31 cellular contexts compared by ENCODE assay signal in the genomic region with DNA sequence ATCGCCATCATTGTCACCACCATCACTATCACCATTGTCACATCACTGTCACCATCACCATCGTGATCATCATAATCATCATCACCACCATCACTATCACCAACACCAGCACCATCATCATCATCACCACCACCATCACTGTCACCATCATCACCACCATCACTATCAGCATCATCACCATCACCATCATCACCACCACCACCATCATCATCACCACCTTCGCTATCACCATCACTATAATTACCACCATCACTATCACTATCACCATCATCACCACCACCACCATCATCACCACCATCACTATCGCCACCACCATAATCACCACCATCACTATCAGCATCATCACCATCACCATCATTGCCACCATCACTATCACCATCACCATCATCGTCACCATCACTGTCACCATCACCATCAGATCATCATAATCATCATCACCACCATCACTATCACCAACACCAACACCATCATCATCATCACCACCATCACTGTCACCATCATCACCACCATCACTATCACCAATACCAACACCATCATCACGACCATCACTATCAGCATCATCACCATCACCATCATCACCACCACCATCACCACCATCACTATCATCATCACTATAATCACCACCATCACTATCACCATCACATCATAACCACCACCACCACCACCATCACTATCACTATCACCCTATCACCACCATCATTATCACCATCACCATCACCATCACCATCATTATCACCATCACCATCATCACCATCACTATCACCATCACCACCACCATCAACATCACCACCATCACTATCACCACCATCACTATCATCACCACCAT.
"Had no signal": no experiment of that assay in that cellular context is flagged by ENCODE, and none has a peak within 500 bp of the region (broad histone marks: within the 10 kb centered on the region; RNA-seq: fewer than 3 reads in every experiment).

No MANE protein-coding gene starts in this region.

- H3K27ac ChIP-seq: adrenal gland, ascending aorta, gastrocnemius medialis, left ventricle myocardium inferior, ovary, prostate gland, sigmoid colon, stomach, suprapubic skin, tibial artery had no signal

- H3K4me3 Mint-ChIP-seq: activated CD4-positive, alpha-beta T cell treated with anti-CD3 and anti-CD28 coated beads for 36 hours; activated CD8-positive, alpha-beta memory T cell treated with anti-CD3 and anti-CD28 coated beads, Interleukin-2, amount 10 ng/mL, durations not matched to agents 7 days and 5 days; activated CD8-positive, alpha-beta T cell treated with anti-CD3 and anti-CD28 coated beads, Interleukin-2, amount 10 ng/mL, durations not matched to agents 7 days and 5 days; activated naive CD4-positive, alpha-beta T cell treated with anti-CD3 and anti-CD28 coated beads for 36 hours; activated naive CD8-positive, alpha-beta T cell treated with anti-CD3 and anti-CD28 coated beads for 36 hours; stimulated activated naive B cell treated with anti-CD40 and anti-IgM and Interleukin-4, amounts not matched to agents 10 μg/mL and 1 μg/mL and 100 μg/mL, for 72 hours had no signal

- H3K27me3 ChIP-seq: adrenal gland, ascending aorta, gastrocnemius medialis, ovary, sigmoid colon, stomach, suprapubic skin, tibial artery had no signal

- H3K4me3 ChIP-seq: adrenal gland, ascending aorta, gastrocnemius medialis, left ventricle myocardium inferior, ovary, prostate gland, sigmoid colon, stomach, suprapubic skin, tibial artery had no signal

- H3K9me3 ChIP-seq: adrenal gland, ascending aorta, gastrocnemius medialis, left ventricle myocardium inferior, ovary, prostate gland, sigmoid colon, stomach, suprapubic skin, tibial artery had no signal

- ATAC-seq: activated CD4-positive, alpha-beta T cell treated with anti-CD3 and anti-CD28 coated beads for 36 hours; activated CD8-positive, alpha-beta memory T cell treated with anti-CD3 and anti-CD28 coated beads, Interleukin-2, amount 10 ng/mL, durations not matched to agents 7 days and 5 days; activated CD8-positive, alpha-beta T cell treated with anti-CD3 and anti-CD28 coated beads, Interleukin-2, amount 10 ng/mL, durations not matched to agents 7 days and 5 days; gastrocnemius medialis; stimulated activated naive B cell treated with anti-CD40 and anti-IgM and Interleukin-4, amounts not matched to agents 10 μg/mL and 1 μg/mL and 100 μg/mL, for 72 hours had no signal

- H3K36me3 ChIP-seq: adrenal gland, ascending aorta, gastrocnemius medialis, left ventricle myocardium inferior, ovary, prostate gland, sigmoid colon, stomach, suprapubic skin, tibial artery had no signal

- FAIRE-seq: colon, small intestine had no signal

- H3K4me1 ChIP-seq: adrenal gland, gastrocnemius medialis, prostate gland, sigmoid colon, suprapubic skin had no signal

- DNase-seq: activated CD4-positive, alpha-beta T cell treated with anti-CD3 and anti-CD28 coated beads for 36 hours; activated CD4-positive, CD25-positive, alpha-beta regulatory T cell; activated CD8-positive, alpha-beta memory T cell treated with anti-CD3 and anti-CD28 coated beads, Interleukin-2, amount 10 ng/mL, durations not matched to agents 7 days and 5 days; activated CD8-positive, alpha-beta T cell treated with anti-CD3 and anti-CD28 coated beads, Interleukin-2, amount 10 ng/mL, durations not matched to agents 7 days and 5 days; activated effector memory CD4-positive, alpha-beta T cell treated with anti-CD3 and anti-CD28 coated beads, Interleukin-2, amount 50 U/mL, for 16 hours; activated naive CD4-positive, alpha-beta T cell treated with anti-CD3 and anti-CD28 coated beads for 36 hours; activated naive CD8-positive, alpha-beta T cell treated with anti-CD3 and anti-CD28 coated beads for 36 hours; adrenal gland; dermis blood vessel endothelial cell; effector CD4-positive, alpha-beta T cell; erythroblast; gastrocnemius medialis; glutamatergic neuron; islet precursor cell; left ventricle myocardium inferior; mammary epithelial cell; ovary; retina; sigmoid colon; small intestine; stimulated activated CD4-positive, alpha-beta T cell treated with anti-CD3 and anti-CD28 coated beads, Interleukin-1b, Interleukin-23, amount 100 ng/mL, for 48 hours; stimulated activated CD4-positive, alpha-beta T cell treated with anti-CD3 and anti-CD28 coated beads, Interleukin-4, amount 100 ng/mL, for 4 hours; stimulated activated CD8-positive, alpha-beta memory T cell treated with anti-CD3 and anti-CD28 coated beads, Interleukin-4, amount 100 ng/mL, for 48 hours; stimulated activated naive B cell treated with anti-CD40 and anti-IgM and Interleukin-4, amounts not matched to agents 10 μg/mL and 1 μg/mL and 100 μg/mL, for 72 hours; stomach; T-helper 1 cell; tibial artery had no signal

- H3K27ac Mint-ChIP-seq: activated CD8-positive, alpha-beta T cell treated with anti-CD3 and anti-CD28 coated beads, Interleukin-2, amount 10 ng/mL, durations not matched to agents 7 days and 5 days; stimulated activated naive B cell treated with anti-CD40 and anti-IgM and Interleukin-4, amounts not matched to agents 10 μg/mL and 1 μg/mL and 100 μg/mL, for 72 hours had no signal

- H3K9me3 Mint-ChIP-seq: activated naive CD8-positive, alpha-beta T cell treated with anti-CD3 and anti-CD28 coated beads for 36 hours; stimulated activated naive B cell treated with anti-CD40 and anti-IgM and Interleukin-4, amounts not matched to agents 10 μg/mL and 1 μg/mL and 100 μg/mL, for 72 hours had no signal

- H3K36me3 Mint-ChIP-seq: activated CD8-positive, alpha-beta memory T cell treated with anti-CD3 and anti-CD28 coated beads, Interleukin-2, amount 10 ng/mL, durations not matched to agents 7 days and 5 days; activated naive CD8-positive, alpha-beta T cell treated with anti-CD3 and anti-CD28 coated beads for 36 hours; stimulated activated naive B cell treated with anti-CD40 and anti-IgM and Interleukin-4, amounts not matched to agents 10 μg/mL and 1 μg/mL and 100 μg/mL, for 72 hours had no signal

- H3K27me3 Mint-ChIP-seq: activated CD4-positive, alpha-beta T cell treated with anti-CD3 and anti-CD28 coated beads for 36 hours; activated CD8-positive, alpha-beta memory T cell treated with anti-CD3 and anti-CD28 coated beads, Interleukin-2, amount 10 ng/mL, durations not matched to agents 7 days and 5 days; activated naive CD8-positive, alpha-beta T cell treated with anti-CD3 and anti-CD28 coated beads for 36 hours; stimulated activated naive B cell treated with anti-CD40 and anti-IgM and Interleukin-4, amounts not matched to agents 10 μg/mL and 1 μg/mL and 100 μg/mL, for 72 hours had no signal
